Comparison of ENCODE assay signal across 28 cellular contexts in genomic region chr1:61533546-61533945, GRCh38.
"Had no signal": no experiment of that assay in that cellular context is flagged by ENCODE, and none has a peak within 500 bp of the region (broad histone marks: within the 10 kb centered on the region; RNA-seq: fewer than 3 reads in every experiment).

No MANE protein-coding gene starts in this region.

- H3K4me1 ChIP-seq: ascending aorta had no signal

- H3K4me3 ChIP-seq: ascending aorta, cardiac muscle cell had no signal

- H3K9me3 ChIP-seq: ascending aorta had no signal

- ATAC-seq: activated CD8-positive, alpha-beta memory T cell treated with anti-CD3 and anti-CD28 coated beads, Interleukin-2, amount 10 ng/mL, durations not matched to agents 7 days and 5 days; activated CD8-positive, alpha-beta T cell treated with anti-CD3 and anti-CD28 coated beads, Interleukin-2, amount 10 ng/mL, durations not matched to agents 7 days and 5 days; activated naive CD8-positive, alpha-beta T cell treated with anti-CD3 and anti-CD28 coated beads, Interleukin-2, amount 50 U/mL, for 24 hours had no signal

- DNase-seq: activated B cell treated with CpG ODN at 0.5 μM for 24 hours; activated CD4-positive, alpha-beta memory T cell treated with anti-CD3 and anti-CD28 coated beads, Interleukin-2, amount 10 ng/mL, durations not matched to agents 7 days and 5 days; activated CD4-positive, alpha-beta T cell treated with anti-CD3 and anti-CD28 coated beads for 4 hours; activated CD4-positive, alpha-beta T cell treated with anti-CD3 and anti-CD28 coated beads, Interleukin-2, amount 10 ng/mL, durations not matched to agents 24 days and 14 days; activated CD4-positive, alpha-beta T cell treated with anti-CD3 and anti-CD28 coated beads, Interleukin-2, amount 50 U/mL, for 1 hour; activated CD4-positive, alpha-beta T cell treated with anti-CD3 and anti-CD28 coated beads, Interleukin-2, amount 50 U/mL, for 48 hours; activated CD4-positive, CD25-positive, alpha-beta regulatory T cell treated with anti-CD3 and anti-CD28 coated beads, Interleukin-2, amount 50 U/mL, for 72 hours; activated CD8-positive, alpha-beta memory T cell treated with anti-CD3 and anti-CD28 coated beads for 24 hours; activated CD8-positive, alpha-beta memory T cell treated with anti-CD3 and anti-CD28 coated beads, Interleukin-2, amount 10 ng/mL, durations not matched to agents 7 days and 5 days; activated CD8-positive, alpha-beta memory T cell treated with anti-CD3 and anti-CD28 coated beads, Interleukin-2, amount 50 U/mL, for 48 hours; activated CD8-positive, alpha-beta T cell treated with anti-CD3 and anti-CD28 coated beads, Interleukin-2, amount 10 ng/mL, durations not matched to agents 7 days and 5 days; activated effector memory CD4-positive, alpha-beta T cell treated with Interleukin-2 at 50 U/mL for 16 hours; activated gamma-delta T cell; activated naive CD4-positive, alpha-beta T cell treated with anti-CD3 and anti-CD28 coated beads, Interleukin-2, amount 10 ng/mL, durations not matched to agents 7 days and 5 days; activated naive CD4-positive, alpha-beta T cell treated with Interleukin-2 at 50 U/mL for 16 hours; activated naive CD8-positive, alpha-beta T cell treated with anti-CD3 and anti-CD28 coated beads, Interleukin-2, amount 10 ng/mL, durations not matched to agents 7 days and 5 days; activated naive CD8-positive, alpha-beta T cell treated with anti-CD3 and anti-CD28 coated beads, Interleukin-2, amount 50 U/mL, for 24 hours; activated T-cell treated with anti-CD3 and anti-CD28 coated beads, Interleukin-2, amount 50 U/mL, for 24 hours; activated T-cell treated with anti-CD3 and anti-CD28 coated beads, Interleukin-2, amount 50 U/mL, for 48 hours; amygdala; anterior cingulate cortex; caudate nucleus; cerebellar nuclear complex; T-helper 1 cell; T-helper 2 cell; T-helper 9 cell had no signal

- H3K36me3 ChIP-seq: ascending aorta, cardiac muscle cell had no signal
